Comparison of ENCODE assay signal across 8 cellular contexts in genomic region chr22:30212363-30212995, GRCh38. TPM values are rescaled to one million over a fixed set of nuclear protein-coding genes. Genes with fewer than 3 reads are reported as not detected.
DNase-seq lines count a peak whose midpoint lies in the region; ATAC-seq and TF ChIP-seq lines count a peak whose summit lies in the region.

No MANE protein-coding gene starts in this region.

- TF ChIP-seq POLR2A in erythroblast (IDR thresholded peaks at IDR 0.05; ENCODE audit: low read length), result no peak

- peak; percentile 3 for DNase-seq in NCI-H2196 (lab: John Stamatoyannopoulos, UW; ENCODE audit: unreplicated experiment)
- DNase-seq in NCI-H2196 treated with DMSO at 0.1 percent for 48 hours (lab: John Stamatoyannopoulos, UW; ENCODE audit: unreplicated experiment), result no peak
- peak; percentile 96 for DNase-seq in RPMI7951 (ENCODE audit: low read depth)
- DNase-seq in erythroblast (lab: John Stamatoyannopoulos, UW), result peak; percentile 45 to 75
- DNase-seq in pons (ENCODE audit: low spot score), result peak; percentile 48
- DNase-seq in posterior cingulate gyrus, result no peak

- intact Hi-C loops in posterior cingulate gyrus (cut with DNase I), result no loop called here

- no peak for ATAC-seq in HG03175 (IDR thresholded peaks at IDR 0.05; ENCODE audit: unreplicated experiment)
- no peak for ATAC-seq in HG03565 (IDR thresholded peaks at IDR 0.05; ENCODE audit: unreplicated experiment)

RNA-seq across cellular contexts. Expression of gene LIF, which starts 34.1 kb away (rescaled TPM):
- total RNA-seq in RPMI7951 (2014; rRNA removed; shearing (Covaris generic)), result 3.1 and 4.1 TPM in 2 replicates

RNA-seq across cellular contexts. Expression of gene OSM, which starts 54.2 kb away (rescaled TPM):
- total RNA-seq in RPMI7951 (2014; rRNA removed; shearing (Covaris generic)), result not detected in 2 replicates

Comparison
In these comparisons a context has a peak if more than half of its experiments do, and no peak if none do; other contexts are left out.
1. DNase-seq: peak in NCI-H2196 (single experiment), RPMI7951 (single experiment), erythroblast (2 of 2) and pons (single experiment); none in NCI-H2196 treated with DMSO at 0.1 percent for 48 hours (single experiment) and posterior cingulate gyrus (0 of 10).